In the genomic region with DNA sequence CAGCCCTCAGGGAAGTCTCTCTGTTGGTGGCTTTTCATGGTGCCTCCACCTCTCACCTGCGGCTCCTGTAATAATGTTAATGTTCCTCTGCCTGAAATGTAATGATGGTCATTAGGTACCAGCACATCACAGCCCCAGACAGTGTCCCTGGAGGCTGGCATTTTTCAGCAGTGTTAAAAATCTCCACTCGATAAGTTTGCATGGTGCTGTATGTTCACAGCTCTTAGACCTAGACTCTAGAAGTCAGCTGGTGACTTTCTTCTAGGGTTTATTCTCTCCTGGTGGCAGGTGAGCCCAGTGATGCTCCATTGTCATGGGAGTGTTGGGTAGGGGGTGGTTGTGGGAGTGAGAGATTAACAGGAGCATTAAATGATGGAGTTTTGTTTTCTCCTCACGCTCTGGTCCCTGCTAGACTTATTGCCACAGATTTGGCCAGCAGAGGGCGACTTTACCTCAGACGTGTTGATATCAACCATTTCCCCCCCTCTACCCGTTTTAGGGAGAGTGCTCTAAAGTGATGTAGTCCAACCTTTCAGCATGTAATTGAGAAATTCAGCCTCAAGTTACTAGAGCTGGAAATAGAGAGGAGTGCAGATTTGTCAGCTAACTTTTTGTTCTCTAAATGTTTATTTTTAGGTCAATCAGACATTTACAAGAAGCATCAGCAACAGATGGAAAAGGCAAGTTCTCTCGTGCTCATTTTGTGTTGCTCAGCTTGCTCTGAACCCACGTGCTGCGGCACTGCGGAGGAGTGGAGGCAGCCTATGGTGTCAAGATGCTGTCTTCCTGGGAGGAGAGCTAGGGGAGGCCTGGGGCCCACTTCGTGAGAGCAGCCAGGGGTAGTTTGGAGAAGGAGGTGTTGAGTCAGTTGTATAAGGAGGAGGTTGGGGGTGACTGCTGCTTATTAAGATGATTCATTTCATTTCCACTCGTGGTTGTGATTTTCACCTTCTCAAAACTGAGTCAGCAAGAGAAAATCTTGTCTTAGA, we compare ENCODE assay signal across 1 cellular context.
TF ChIP-seq lines count a peak whose summit lies in the region.

No MANE protein-coding gene starts in this region.

TF ChIP-seq in liver, 16 proteins besides CTCF, POLR2A, EP300 and RAD21 (continued from another document):
- no peak for TF ChIP-seq TAF1 (conservative IDR thresholded peaks at IDR 0.05)
- no peak for TF ChIP-seq FOXA2 (IDR thresholded peaks at IDR 0.05)
- no peak for TF ChIP-seq YY1 (IDR thresholded peaks at IDR 0.05)
- no peak for TF ChIP-seq HNF4A (conservative IDR thresholded peaks at IDR 0.05)
- TF ChIP-seq, protein P1, sequence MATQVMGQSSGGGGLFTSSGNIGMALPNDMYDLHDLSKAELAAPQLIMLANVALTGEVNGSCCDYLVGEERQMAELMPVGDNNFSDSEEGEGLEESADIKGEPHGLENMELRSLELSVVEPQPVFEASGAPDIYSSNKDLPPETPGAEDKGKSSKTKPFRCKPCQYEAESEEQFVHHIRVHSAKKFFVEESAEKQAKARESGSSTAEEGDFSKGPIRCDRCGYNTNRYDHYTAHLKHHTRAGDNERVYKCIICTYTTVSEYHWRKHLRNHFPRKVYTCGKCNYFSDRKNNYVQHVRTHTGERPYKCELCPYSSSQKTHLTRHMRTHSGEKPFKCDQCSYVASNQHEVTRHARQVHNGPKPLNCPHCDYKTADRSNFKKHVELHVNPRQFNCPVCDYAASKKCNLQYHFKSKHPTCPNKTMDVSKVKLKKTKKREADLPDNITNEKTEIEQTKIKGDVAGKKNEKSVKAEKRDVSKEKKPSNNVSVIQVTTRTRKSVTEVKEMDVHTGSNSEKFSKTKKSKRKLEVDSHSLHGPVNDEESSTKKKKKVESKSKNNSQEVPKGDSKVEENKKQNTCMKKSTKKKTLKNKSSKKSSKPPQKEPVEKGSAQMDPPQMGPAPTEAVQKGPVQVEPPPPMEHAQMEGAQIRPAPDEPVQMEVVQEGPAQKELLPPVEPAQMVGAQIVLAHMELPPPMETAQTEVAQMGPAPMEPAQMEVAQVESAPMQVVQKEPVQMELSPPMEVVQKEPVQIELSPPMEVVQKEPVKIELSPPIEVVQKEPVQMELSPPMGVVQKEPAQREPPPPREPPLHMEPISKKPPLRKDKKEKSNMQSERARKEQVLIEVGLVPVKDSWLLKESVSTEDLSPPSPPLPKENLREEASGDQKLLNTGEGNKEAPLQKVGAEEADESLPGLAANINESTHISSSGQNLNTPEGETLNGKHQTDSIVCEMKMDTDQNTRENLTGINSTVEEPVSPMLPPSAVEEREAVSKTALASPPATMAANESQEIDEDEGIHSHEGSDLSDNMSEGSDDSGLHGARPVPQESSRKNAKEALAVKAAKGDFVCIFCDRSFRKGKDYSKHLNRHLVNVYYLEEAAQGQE (IDR thresholded peaks at IDR 0.05): no peak
- TF ChIP-seq JUND (IDR thresholded peaks at IDR 0.05): no peak
- TF ChIP-seq NR2F2 (IDR thresholded peaks at IDR 0.05): no peak
- TF ChIP-seq, protein P2, sequence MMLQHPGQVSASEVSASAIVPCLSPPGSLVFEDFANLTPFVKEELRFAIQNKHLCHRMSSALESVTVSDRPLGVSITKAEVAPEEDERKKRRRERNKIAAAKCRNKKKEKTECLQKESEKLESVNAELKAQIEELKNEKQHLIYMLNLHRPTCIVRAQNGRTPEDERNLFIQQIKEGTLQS (IDR thresholded peaks at IDR 0.05): no peak
TF ChIP-seq in liver: peak in this region for 0.
